1 cellular context compared by ENCODE assay signal in the genomic region with DNA sequence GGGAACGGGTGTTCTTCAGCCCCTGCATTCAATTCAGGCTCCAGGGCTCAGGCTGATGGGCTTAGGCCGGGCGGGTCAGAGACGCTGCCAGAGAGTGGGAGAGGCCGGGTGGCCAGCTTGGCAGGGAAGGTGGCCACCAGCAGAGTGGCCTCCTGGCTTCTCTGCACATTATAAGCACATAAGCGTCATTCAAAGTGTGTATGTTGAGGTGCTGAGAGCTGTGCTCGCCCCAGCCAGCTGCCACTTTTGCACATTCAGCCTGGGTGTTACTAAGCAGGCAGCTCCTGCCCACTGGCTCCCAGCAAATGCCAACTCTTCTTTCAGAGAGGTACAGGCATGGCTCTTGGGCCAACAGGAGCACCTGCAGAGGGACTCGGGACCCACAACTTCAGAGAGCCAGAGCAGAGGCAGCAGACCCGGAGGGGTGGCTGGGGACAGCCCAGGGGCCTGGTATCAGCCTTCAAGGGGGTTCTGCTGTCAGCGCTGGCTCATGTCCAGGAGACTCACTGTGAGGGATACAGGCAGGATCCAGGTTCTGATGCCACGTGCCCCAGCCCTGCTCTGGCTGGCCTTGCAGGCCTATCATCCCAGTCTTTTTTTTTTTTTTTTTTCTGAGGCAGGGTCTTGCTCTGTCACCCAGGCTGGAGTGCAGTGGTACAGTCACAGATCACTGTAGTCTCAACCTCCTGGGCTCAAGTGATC.
TF ChIP-seq lines count a peak whose summit lies in the region.

No MANE protein-coding gene starts in this region.

TF ChIP-seq in A549, 52 proteins besides CTCF, POLR2A, EP300 and RAD21 (continued from another document):
- TF ChIP-seq, protein P1, sequence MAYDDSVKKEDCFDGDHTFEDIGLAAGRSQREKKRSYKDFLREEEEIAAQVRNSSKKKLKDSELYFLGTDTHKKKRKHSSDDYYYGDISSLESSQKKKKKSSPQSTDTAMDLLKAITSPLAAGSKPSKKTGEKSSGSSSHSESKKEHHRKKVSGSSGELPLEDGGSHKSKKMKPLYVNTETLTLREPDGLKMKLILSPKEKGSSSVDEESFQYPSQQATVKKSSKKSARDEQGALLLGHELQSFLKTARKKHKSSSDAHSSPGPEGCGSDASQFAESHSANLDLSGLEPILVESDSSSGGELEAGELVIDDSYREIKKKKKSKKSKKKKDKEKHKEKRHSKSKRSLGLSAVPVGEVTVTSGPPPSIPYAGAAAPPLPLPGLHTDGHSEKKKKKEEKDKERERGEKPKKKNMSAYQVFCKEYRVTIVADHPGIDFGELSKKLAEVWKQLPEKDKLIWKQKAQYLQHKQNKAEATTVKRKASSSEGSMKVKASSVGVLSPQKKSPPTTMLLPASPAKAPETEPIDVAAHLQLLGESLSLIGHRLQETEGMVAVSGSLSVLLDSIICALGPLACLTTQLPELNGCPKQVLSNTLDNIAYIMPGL (CRISPR knock-in tag; IDR thresholded peaks at IDR 0.05; ENCODE audit: borderline replicate concordance) = no peak
- no peak for TF ChIP-seq MAZ (IDR thresholded peaks at IDR 0.05; ENCODE audit: borderline replicate concordance, low read depth, low read length)
- TF ChIP-seq, protein P2, sequence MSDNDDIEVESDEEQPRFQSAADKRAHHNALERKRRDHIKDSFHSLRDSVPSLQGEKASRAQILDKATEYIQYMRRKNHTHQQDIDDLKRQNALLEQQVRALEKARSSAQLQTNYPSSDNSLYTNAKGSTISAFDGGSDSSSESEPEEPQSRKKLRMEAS (IDR thresholded peaks at IDR 0.05) = peak; percentile 7
- TF ChIP-seq, protein P3, sequence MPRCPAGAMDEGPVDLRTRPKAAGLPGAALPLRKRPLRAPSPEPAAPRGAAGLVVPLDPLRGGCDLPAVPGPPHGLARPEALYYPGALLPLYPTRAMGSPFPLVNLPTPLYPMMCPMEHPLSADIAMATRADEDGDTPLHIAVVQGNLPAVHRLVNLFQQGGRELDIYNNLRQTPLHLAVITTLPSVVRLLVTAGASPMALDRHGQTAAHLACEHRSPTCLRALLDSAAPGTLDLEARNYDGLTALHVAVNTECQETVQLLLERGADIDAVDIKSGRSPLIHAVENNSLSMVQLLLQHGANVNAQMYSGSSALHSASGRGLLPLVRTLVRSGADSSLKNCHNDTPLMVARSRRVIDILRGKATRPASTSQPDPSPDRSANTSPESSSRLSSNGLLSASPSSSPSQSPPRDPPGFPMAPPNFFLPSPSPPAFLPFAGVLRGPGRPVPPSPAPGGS (IDR thresholded peaks at IDR 0.05) = no peak
- TF ChIP-seq CHD4 (IDR thresholded peaks at IDR 0.05; ENCODE audit: borderline replicate concordance) = no peak
